In the genomic region with DNA sequence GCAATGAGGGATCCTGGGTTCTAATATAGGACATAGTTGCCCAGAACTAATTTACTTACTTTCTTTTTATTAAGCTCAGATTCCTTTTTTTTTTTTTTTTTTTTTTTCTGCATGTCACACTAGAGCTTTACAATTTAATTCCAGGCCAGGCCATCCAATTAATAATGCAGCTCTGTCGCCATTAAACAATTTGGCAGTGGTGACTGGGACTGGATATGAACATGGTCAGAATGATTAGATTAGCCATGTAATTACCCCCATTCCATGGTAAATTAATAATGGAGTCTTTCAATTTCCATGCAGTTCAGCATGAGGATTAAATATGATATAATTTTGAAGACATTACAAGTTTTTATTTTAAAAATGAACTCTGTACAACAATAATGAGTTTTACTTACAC, we compare ENCODE assay signal across 22 cellular contexts.
"Had no signal": no experiment of that assay in that cellular context is flagged by ENCODE, and none has a peak within 500 bp of the region (broad histone marks: within the 10 kb centered on the region; RNA-seq: fewer than 3 reads in every experiment).

No MANE protein-coding gene starts in this region.

- DNase-seq: colonic mucosa; cortex of kidney; effector CD8-positive, alpha-beta T cell; effector memory CD8-positive, alpha-beta T cell; endodermal cell; erythroblast; esophagus squamous epithelium; foreskin fibroblast; foreskin melanocyte; gastrocnemius medialis; glutamatergic neuron; head of caudate nucleus; heart right ventricle; hippocampal formation; left cardiac atrium; left lung; left ventricle myocardium superior; lower lobe of right lung; mesenchymal stem cell; midbrain; naive thymus-derived CD4-positive, alpha-beta T cell had no signal

- H3K4me1 ChIP-seq: colonic mucosa, esophagus squamous epithelium, gastrocnemius medialis, heart right ventricle, left lung had no signal

- ATAC-seq: effector memory CD8-positive, alpha-beta T cell; gastrocnemius medialis; heart right ventricle; left cardiac atrium; left lung; left ventricle myocardium superior; lower lobe of right lung; naive thymus-derived CD4-positive, alpha-beta T cell had no signal

- H3K36me3 ChIP-seq: colonic mucosa, esophagus squamous epithelium, gastrocnemius medialis, heart right ventricle, left lung, lower lobe of right lung had no signal

- H3K9me3 ChIP-seq: colonic mucosa, esophagus squamous epithelium, gastrocnemius medialis, heart right ventricle, left lung, lower lobe of right lung had no signal

- H3K4me3 ChIP-seq: colonic mucosa, esophagus squamous epithelium, gastrocnemius medialis, heart right ventricle, left lung, lower lobe of right lung had no signal

- H3K27me3 ChIP-seq: colonic mucosa, esophagus squamous epithelium, gastrocnemius medialis, heart right ventricle, left lung had no signal

- H3K27ac ChIP-seq: colonic mucosa, epithelial cell of prostate, esophagus squamous epithelium, gastrocnemius medialis, heart right ventricle, left lung, lower lobe of right lung had no signal
